Comparison of ENCODE assay signal across 1 cellular context in genomic region chr11:17164361-17165246, GRCh38.
TF ChIP-seq lines count a peak whose summit lies in the region.

No MANE protein-coding gene starts in this region.

TF ChIP-seq in HepG2, 621 proteins besides CTCF, POLR2A, EP300 and RAD21 (continued from another document):
- TF ChIP-seq PATZ1 (CRISPR knock-in tag; IDR thresholded peaks at IDR 0.05): peak; percentile 50; the same call in 1 of the 2 replicates
- TF ChIP-seq AHDC1 (CRISPR knock-in tag; IDR thresholded peaks at IDR 0.05; ENCODE audit: borderline replicate concordance): peak; percentile 78; the same call in 1 of the 2 replicates
- no peak; the same call in 1 of the 2 replicates for TF ChIP-seq ARID4A (CRISPR knock-in tag; IDR thresholded peaks at IDR 0.05; ENCODE audit: borderline replicate concordance)
- no peak for TF ChIP-seq SOX13 (IDR thresholded peaks at IDR 0.05)
- TF ChIP-seq SOX13 (CRISPR knock-in tag; conservative IDR thresholded peaks at IDR 0.05 in 1 of 2, IDR thresholded peaks at IDR 0.05 in 1 of 2): peak in 1 of 2 experiments; percentile 38; a peak in 1 of 4 replicates
- TF ChIP-seq RXRB (CRISPR knock-in tag; IDR thresholded peaks at IDR 0.05; ENCODE audit: borderline replicate concordance): peak; percentile 75
- no peak for TF ChIP-seq ZKSCAN8 (CRISPR knock-in tag; IDR thresholded peaks at IDR 0.05; ENCODE audit: borderline replicate concordance)
- peak; percentile 46; the same call in 1 of the 2 replicates for TF ChIP-seq FOXA3 (CRISPR knock-in tag; IDR thresholded peaks at IDR 0.05)
- TF ChIP-seq LCORL (IDR thresholded peaks at IDR 0.05): no peak
- TF ChIP-seq LCORL (CRISPR knock-in tag; IDR thresholded peaks at IDR 0.05): 0 out of 2 replicates have a peak, but pooled peaks have one; percentile 31
